ENCODE assay signal across 23 cellular contexts in genomic region chr17:29207986-29208385, GRCh38. TPM values are rescaled to one million over a fixed set of nuclear protein-coding genes. Genes with fewer than 3 reads are reported as not detected.
"Had no signal": no experiment of that assay in that cellular context is flagged by ENCODE, and none has a peak within 500 bp of the region (broad histone marks: within the 10 kb centered on the region; RNA-seq: fewer than 3 reads in every experiment).

No MANE protein-coding gene starts in this region.

- H3K27ac ChIP-seq: SJSA1, SK-N-MC had no signal

- ATAC-seq: HepG2 had no signal

- H3K4me1 ChIP-seq: SJSA1 had no signal

- H3K36me3 ChIP-seq: MG63, SJSA1 had no signal

- DNase-seq: IMR-90, Karpas-422, KG1, MG63, NCI-H1092 treated with DMSO at 0.1 percent for 48 hours, NCI-H1436, NCI-H187, NCI-H2029, NCI-H2081 treated with DMSO at 0.1 percent for 48 hours, NCI-H2171, NCI-H226, NCI-H446, NCI-H510A, NCI-H524 treated with DMSO at 0.1 percent for 48 hours, NCI-H69, NCI-H774, Right ventricle myocardium superior, RPMI8226, SIG-M5 had no signal

- H3K9me3 ChIP-seq: MG63, SJSA1 had no signal

- H3K27me3 ChIP-seq: MG63, SJSA1 had no signal

- H3K4me3 ChIP-seq: MG63, SJSA1, SK-N-MC had no signal

RNA-seq across cellular contexts. Expression of gene CRYBA1, which starts 38.7 kb away (rescaled TPM):
- total RNA-seq: HepG2, HT1080, IMR-90, Right ventricle myocardium superior, SJSA1 had no signal
- polyA plus RNA-seq: HepG2, IMR-90 had no signal
